ENCODE assay signal across 20 cellular contexts in the genomic region with DNA sequence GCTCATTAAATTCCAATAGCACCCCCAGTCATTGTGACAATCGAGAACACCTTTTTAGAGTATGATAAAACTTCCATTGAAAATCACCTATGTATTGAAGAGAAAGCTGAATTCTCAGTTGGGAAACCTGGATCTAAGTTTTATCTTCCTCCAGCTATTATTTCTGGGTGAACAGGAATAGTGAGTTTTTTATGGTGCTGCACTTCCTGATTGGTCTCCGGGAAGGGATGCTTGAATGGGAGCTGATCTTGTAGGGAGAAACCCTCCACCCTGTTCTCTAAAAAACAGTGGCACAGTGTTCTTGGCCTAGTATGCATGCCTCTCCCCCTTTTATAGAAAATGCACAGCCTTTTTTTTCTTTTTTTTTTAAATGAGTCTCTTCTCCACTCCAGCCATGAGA.
"Had no signal": no experiment of that assay in that cellular context is flagged by ENCODE, and none has a peak within 500 bp of the region (broad histone marks: within the 10 kb centered on the region; RNA-seq: fewer than 3 reads in every experiment).

No MANE protein-coding gene starts in this region.

- H3K4me3 ChIP-seq: spleen, testis, tibial nerve, upper lobe of right lung, vagina had no signal

- ATAC-seq: naive thymus-derived CD4-positive, alpha-beta T cell; sciatic nerve; stimulated activated naive B cell treated with anti-CD40 and anti-IgM and Interleukin-4, amounts not matched to agents 10 μg/mL and 1 μg/mL and 100 μg/mL, for 72 hours; stimulated activated naive CD8-positive, alpha-beta T cell treated with anti-CD3 and anti-CD28 coated beads, Interleukin-15, amount 100 ng/mL, for 72 hours; upper lobe of right lung had no signal

- H3K27me3 ChIP-seq: spleen, testis, tibial nerve, upper lobe of right lung, vagina had no signal

- H3K9me3 ChIP-seq: spleen, testis, tibial nerve, upper lobe of right lung, vagina had no signal

- H3K4me1 ChIP-seq: spleen, testis, tibial nerve, upper lobe of right lung had no signal

- H3K36me3 ChIP-seq: spleen, tibial nerve, upper lobe of right lung, vagina had no signal

- H3K27ac ChIP-seq: spleen, testis, tibial nerve, upper lobe of right lung, vagina had no signal

- DNase-seq: effector CD4-positive, alpha-beta T cell; endodermal cell; foreskin melanocyte; head of caudate nucleus; hippocampal formation; kidney glomerular epithelial cell; mesendoderm; naive thymus-derived CD4-positive, alpha-beta T cell; nephron progenitor cell; spleen; stimulated activated CD4-positive, alpha-beta T cell treated with anti-CD3 and anti-CD28 coated beads, Interleukin-15, amount 100 ng/mL, for 24 hours; stimulated activated CD4-positive, alpha-beta T cell treated with anti-CD3 and anti-CD28 coated beads, Interleukin-1b, Interleukin-23, amount 100 ng/mL, for 48 hours; stimulated activated CD4-positive, alpha-beta T cell treated with anti-CD3 and anti-CD28 coated beads, Interleukin-4, amount 100 ng/mL, for 24 hours; stimulated activated naive B cell treated with anti-CD40 and anti-IgM and Interleukin-4, amounts not matched to agents 10 μg/mL and 1 μg/mL and 100 μg/mL, for 72 hours; stimulated activated naive CD8-positive, alpha-beta T cell treated with anti-CD3 and anti-CD28 coated beads, Interleukin-15, amount 100 ng/mL, for 72 hours; testis; upper lobe of right lung had no signal
